17 cellular contexts compared by ENCODE assay signal in the genomic region with DNA sequence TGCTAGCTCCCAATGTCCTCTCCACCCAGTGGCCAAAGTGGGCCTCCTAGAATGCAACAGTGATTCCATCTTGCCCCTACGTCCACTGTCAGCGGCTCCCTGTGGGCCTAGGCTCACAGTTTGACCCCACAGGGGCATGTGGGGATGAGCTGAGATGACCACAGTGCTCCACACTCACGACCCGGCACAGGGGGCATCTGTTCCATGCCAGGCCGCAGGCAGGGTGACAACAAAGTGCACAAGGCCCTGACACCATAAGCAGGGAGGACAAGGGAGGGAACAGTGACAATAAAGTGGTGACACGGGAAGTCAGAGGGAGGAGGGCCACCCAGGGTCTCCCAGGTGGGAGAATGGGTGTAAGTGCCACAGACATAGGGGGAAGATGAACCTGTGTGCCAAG. TPM values are rescaled to one million over a fixed set of nuclear protein-coding genes. Genes with fewer than 3 reads are reported as not detected.
DNase-seq lines count a peak whose midpoint lies in the region; ATAC-seq and TF ChIP-seq lines count a peak whose summit lies in the region.
"Had no signal": no experiment of that assay in that cellular context is flagged by ENCODE, and none has a peak within 500 bp of the region (broad histone marks: within the 10 kb centered on the region; RNA-seq: fewer than 3 reads in every experiment).

No MANE protein-coding gene starts in this region.

- H3K4me1 Mint-ChIP-seq in dendritic cell treated with granulocyte-macrophage colony-stimulating factor and Interleukin-4, amounts not matched to agents 40 ng/mL and 50 ng/mL, for 4 days (ENCODE audit: low read depth), result peaks cover 52% of the 10 kb centered on the region
- peaks cover 7% of the 10 kb centered on the region for H3K4me1 Mint-ChIP-seq in neural crest cell

- no peaks in the 10 kb centered on the region for H3K9me3 ChIP-seq in right cardiac atrium (ENCODE audit: control insufficient read depth, low read length)
- peaks cover 19% of the 10 kb centered on the region for H3K9me3 ChIP-seq in left ventricle myocardium inferior (replicated peaks)
- H3K9me3 ChIP-seq: BE2C had no signal

- no peaks in the 10 kb centered on the region for H3K4me1 ChIP-seq in right cardiac atrium (ENCODE audit: control insufficient read depth, insufficient read depth, low read length)
- peaks cover 10% of the 10 kb centered on the region for H3K4me1 ChIP-seq in left ventricle myocardium inferior
- H3K4me1 ChIP-seq: BE2C had no signal

- H3K36me3 Mint-ChIP-seq in dendritic cell treated with granulocyte-macrophage colony-stimulating factor and Interleukin-4, amounts not matched to agents 40 ng/mL and 50 ng/mL, for 4 days (ENCODE audit: low read depth), result peaks cover 12% of the 10 kb centered on the region
- H3K36me3 Mint-ChIP-seq in neural crest cell (ENCODE audit: low read depth), result peaks cover 11% of the 10 kb centered on the region

- H3K27ac Mint-ChIP-seq in dendritic cell treated with granulocyte-macrophage colony-stimulating factor and Interleukin-4, amounts not matched to agents 40 ng/mL and 50 ng/mL, for 4 days, result peak overlapping the region; percentile 9
- peak overlapping the region; percentile 58 for H3K27ac Mint-ChIP-seq in neural crest cell (ENCODE audit: unreplicated experiment)
- H3K27ac Mint-ChIP-seq: CD4-positive, CD25-positive, alpha-beta regulatory T cell had no signal

- DNase-seq in right cardiac atrium (peak in 2 of 3 donors; percentile 9 to 33), left ventricle myocardium inferior (no peak), neural crest cell (ENCODE audit: low read depth, low spot score) (no peak), NCI-H345 treated with DMSO at 0.1 percent for 48 hours (lab: John Stamatoyannopoulos, UW; ENCODE audit: unreplicated experiment) (no peak), NCI-H2029 treated with DMSO at 0.1 percent for 48 hours (lab: John Stamatoyannopoulos, UW) (no peak)
- DNase-seq: BE2C; C1 segment of cervical spinal cord; CD4-positive, CD25-positive, alpha-beta regulatory T cell; CD8-positive, alpha-beta memory T cell; COR-L47; DMS79; GDM1; GM23248; HCEC 1CT; IMR-90 had no signal

- ATAC-seq in right cardiac atrium, result no peak
- no peak for ATAC-seq in HG03571 (IDR thresholded peaks at IDR 0.05; ENCODE audit: unreplicated experiment)

- H3K27me3 Mint-ChIP-seq in dendritic cell treated with granulocyte-macrophage colony-stimulating factor and Interleukin-4, amounts not matched to agents 40 ng/mL and 50 ng/mL, for 4 days, result peaks cover 80% of the 10 kb centered on the region
- H3K27me3 Mint-ChIP-seq in neural crest cell (ENCODE audit: low read depth), result peaks cover 16% of the 10 kb centered on the region

- intact Hi-C loops in right cardiac atrium (cut with DNase I), result no loop called here
- intact Hi-C loops in left ventricle myocardium inferior (cut with micrococcal nuclease), result loop anchor here (10.0 kb wide), 1 partner anchor 213 kb away; no protein-coding TSS in a partner anchor
- intact Hi-C loops in dendritic cell treated with granulocyte-macrophage colony-stimulating factor and Interleukin-4, amounts not matched to agents 40 ng/mL and 50 ng/mL, for 4 days (cut with micrococcal nuclease), result loop anchor here (10.0 kb wide), 1 partner anchor 453 kb away; a partner anchor contains a TSS

- H3K36me3 ChIP-seq in left ventricle myocardium inferior, result no peaks in the 10 kb centered on the region
- H3K36me3 ChIP-seq: BE2C had no signal

- TF ChIP-seq CTCF in left ventricle myocardium inferior (IDR thresholded peaks at IDR 0.05; ENCODE audit: borderline replicate concordance), result no peak
- no peak for TF ChIP-seq CTCF in neural crest cell (conservative IDR thresholded peaks at IDR 0.05)

- H3K4me3 ChIP-seq in right cardiac atrium (ENCODE audit: low read length) (no peak overlapping the region), left ventricle myocardium inferior (no peak overlapping the region)
- H3K4me3 ChIP-seq: GM23248 had no signal

- no peaks in the 10 kb centered on the region for H3K27me3 ChIP-seq in right cardiac atrium (ENCODE audit: control insufficient read depth, insufficient read depth)
- peaks cover 15% of the 10 kb centered on the region for H3K27me3 ChIP-seq in left ventricle myocardium inferior (ENCODE audit: low read depth)

- peaks cover 19% of the 10 kb centered on the region for H3K9me3 Mint-ChIP-seq in dendritic cell treated with granulocyte-macrophage colony-stimulating factor and Interleukin-4, amounts not matched to agents 40 ng/mL and 50 ng/mL, for 4 days
- peaks cover 11% of the 10 kb centered on the region for H3K9me3 Mint-ChIP-seq in neural crest cell

- 79% methylated on average over 6 of the region's 6 CpGs for WGBS in right cardiac atrium

- H3K27ac ChIP-seq in right cardiac atrium (ENCODE audit: low read length) (no peak overlapping the region), left ventricle myocardium inferior (replicated peaks) (no peak overlapping the region)
- H3K27ac ChIP-seq: GM23248 had no signal

- H3K4me3 Mint-ChIP-seq in dendritic cell treated with granulocyte-macrophage colony-stimulating factor and Interleukin-4, amounts not matched to agents 40 ng/mL and 50 ng/mL, for 4 days, result no peak overlapping the region
- no peak overlapping the region for H3K4me3 Mint-ChIP-seq in neural crest cell

RNA-seq across cellular contexts. Expression of a gene that starts 5.1 kb away (rescaled TPM):
- total RNA-seq in right cardiac atrium (10 to 100 TPM; 12.8 to 17.8 (median 15.2) TPM), left ventricle myocardium inferior (26.4 TPM), neural crest cell (90.4 and 94.0 TPM in 2 replicates)
- 9.9 TPM for polyA plus RNA-seq in right cardiac atrium

Comparison
In these comparisons a context has a peak if more than half of its experiments do, and no peak if none do; other contexts are left out.
1. DNase-seq: peak in right cardiac atrium (2 of 3); none in left ventricle myocardium inferior (single experiment), neural crest cell (single experiment), NCI-H345 treated with DMSO at 0.1 percent for 48 hours (single experiment) and NCI-H2029 treated with DMSO at 0.1 percent for 48 hours (single experiment).
2. intact Hi-C loops: an anchor here in left ventricle myocardium inferior (10.0 kb wide) and dendritic cell treated with granulocyte-macrophage colony-stimulating factor and Interleukin-4, amounts not matched to agents 40 ng/mL and 50 ng/mL, for 4 days (10.0 kb wide); none called in right cardiac atrium.